ENCODE assay signal across 2 cellular contexts in genomic region chr16:69291657-69292056, GRCh38. TPM values are rescaled to one million over a fixed set of nuclear protein-coding genes. Genes with fewer than 3 reads are reported as not detected.
"Had no signal": no experiment of that assay in that cellular context is flagged by ENCODE, and none has a peak within 500 bp of the region (broad histone marks: within the 10 kb centered on the region; RNA-seq: fewer than 3 reads in every experiment).

No MANE protein-coding gene starts in this region.

RNA-seq across cellular contexts. Expression of gene TMED6, which starts 59.9 kb away (rescaled TPM):
- total RNA-seq: ascending aorta, bronchial epithelial cell had no signal
